Comparison of ENCODE assay signal across 1 cellular context in genomic region chr11:69130586-69131566, GRCh38.
TF ChIP-seq lines count a peak whose summit lies in the region.

No MANE protein-coding gene starts in this region.

TF ChIP-seq in H1, 55 proteins besides CTCF, POLR2A, EP300 and RAD21:
- TF ChIP-seq, protein P1, sequence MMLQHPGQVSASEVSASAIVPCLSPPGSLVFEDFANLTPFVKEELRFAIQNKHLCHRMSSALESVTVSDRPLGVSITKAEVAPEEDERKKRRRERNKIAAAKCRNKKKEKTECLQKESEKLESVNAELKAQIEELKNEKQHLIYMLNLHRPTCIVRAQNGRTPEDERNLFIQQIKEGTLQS (IDR thresholded peaks at IDR 0.05; ENCODE audit: insufficient read depth, low read depth, low read length) = no peak
TF ChIP-seq in H1: peak in this region for 0.
